ENCODE assay signal across 10 cellular contexts in genomic region chr22:44659140-44659539, GRCh38. TPM values are rescaled to one million over a fixed set of nuclear protein-coding genes. Genes with fewer than 3 reads are reported as not detected.
DNase-seq lines count a peak whose midpoint lies in the region; ATAC-seq and TF ChIP-seq lines count a peak whose summit lies in the region.
"Had no signal": no experiment of that assay in that cellular context is flagged by ENCODE, and none has a peak within 500 bp of the region (broad histone marks: within the 10 kb centered on the region; RNA-seq: fewer than 3 reads in every experiment).

No MANE protein-coding gene starts in this region.

- TF ChIP-seq CTCF in H9 (conservative IDR thresholded peaks at IDR 0.05): no peak
- TF ChIP-seq CTCF in choroid plexus epithelial cell (conservative IDR thresholded peaks at IDR 0.05; ENCODE audit: low read depth, low read length): no peak
- TF ChIP-seq CTCF in left lung (IDR thresholded peaks at IDR 0.05): no peak

- H2BK20ac ChIP-seq in H9 (ENCODE audit: low read depth, low read length, poor library complexity, severe bottlenecking): no peak overlapping the region

- H3K36me3 ChIP-seq in left lung (no peaks in the 10 kb centered on the region), stomach smooth muscle (ENCODE audit: control insufficient read depth in 2 of 2, insufficient read depth in 2 of 2, low read length in 2 of 2) (no peaks in the 10 kb centered on the region)

- no CpG with 5 or more reads among the region's 6 CpGs for WGBS in H9 (ENCODE audit: extremely low coverage, insufficient read length, low lambda C conversion rate)

- H3T11ph ChIP-seq in H9 (ENCODE audit: low read length): no peak overlapping the region

- no peaks in the 10 kb centered on the region for H3K23me2 ChIP-seq in H9 (ENCODE audit: insufficient read length, low read depth, low read length, poor library complexity, severe bottlenecking)

- no peak overlapping the region for H4K8ac ChIP-seq in H9 (replicated peaks; ENCODE audit: insufficient read length, low read depth, low read length)

- no peak overlapping the region for H4K5ac ChIP-seq in H9 (ENCODE audit: insufficient read length, low read depth, low read length)

- H2BK12ac ChIP-seq in H9 (ENCODE audit: insufficient read length, low read depth, low read length): no peak overlapping the region

- no peak overlapping the region for H4K91ac ChIP-seq in H9 (ENCODE audit: insufficient read length, low read depth, low read length)

- no peak overlapping the region for H2BK120ac ChIP-seq in H9 (ENCODE audit: low read depth, low read length, poor library complexity, severe bottlenecking)

- no peak overlapping the region for H3K9ac ChIP-seq in H9 (ENCODE audit: extremely low read depth, insufficient read length, low read length)
- H3K9ac ChIP-seq in stomach smooth muscle (ENCODE audit: low read length in 2 of 2): no peak overlapping the region

- DNase-seq in H9 (peak; percentile 27), choroid plexus epithelial cell (ENCODE audit: low read depth) (peak; percentile 25), left lung (peak in 1 of 2 donors; percentile 61)

- H3K18ac ChIP-seq in H9 (ENCODE audit: insufficient read length, low read depth, low read length): no peak overlapping the region

- H3K4me3 Mint-ChIP-seq in H9: no peak overlapping the region
- H3K4me3 Mint-ChIP-seq: stimulated activated effector memory CD8-positive, alpha-beta T cell treated with anti-CD3 and anti-CD28 coated beads, Interleukin-12 subunit alpha, Interleukin-12 subunit beta, amount 100 ng/mL, for 72 hours had no signal

- H2AFZ ChIP-seq in H9 (ENCODE audit: low read length): no peak overlapping the region

- no peaks in the 10 kb centered on the region; the same call in 1 of the 2 replicates for H3K4me1 ChIP-seq in H9 (ENCODE audit: insufficient read depth, low read length)
- peaks cover 3 to 18% of the 10 kb centered on the region in 2 donors for H3K4me1 ChIP-seq in left lung
- H3K4me1 ChIP-seq in stomach smooth muscle (ENCODE audit: control insufficient read depth, insufficient read depth, low read length): peaks cover 20% of the 10 kb centered on the region

- H3K4me3 ChIP-seq in choroid plexus epithelial cell (ENCODE audit: low read depth, low read length): no peak overlapping the region
- no peak overlapping the region for H3K4me3 ChIP-seq in left lung
- no peak overlapping the region for H3K4me3 ChIP-seq in stomach smooth muscle (ENCODE audit: low read length in 2 of 2)

- no peak overlapping the region for H3K56ac ChIP-seq in H9 (ENCODE audit: insufficient read length, low read depth, low read length)

- H3K36me3 Mint-ChIP-seq in H9 (ENCODE audit: insufficient read depth in 1 of 3, low read depth in 3 of 3): no peaks in the 10 kb centered on the region; a peak in 2 of 7 replicates
- H3K36me3 Mint-ChIP-seq: stimulated activated effector memory CD8-positive, alpha-beta T cell treated with anti-CD3 and anti-CD28 coated beads, Interleukin-12 subunit alpha, Interleukin-12 subunit beta, amount 100 ng/mL, for 72 hours had no signal

- H3K23ac ChIP-seq in H9 (ENCODE audit: insufficient read length, low read depth, low read length): no peak overlapping the region

- H3K27me3 Mint-ChIP-seq in H9 (ENCODE audit: low read depth): peaks cover 34% of the 10 kb centered on the region

- H3K79me2 ChIP-seq in H9 (ENCODE audit: insufficient read depth, low read length): no peaks in the 10 kb centered on the region

- H3K14ac ChIP-seq in H9 (ENCODE audit: insufficient read depth, low read length): no peak overlapping the region; the same call in 1 of the 2 replicates

- no peaks in the 10 kb centered on the region for H3K79me1 ChIP-seq in H9 (ENCODE audit: insufficient read depth, low read depth, low read length, poor library complexity, severe bottlenecking)

- no peak overlapping the region for H2AK5ac ChIP-seq in H9 (ENCODE audit: insufficient read length, low read length)

- H3K9me3 ChIP-seq in H9 (ENCODE audit: control insufficient read depth, low read depth, low read length): no peaks in the 10 kb centered on the region
- H3K9me3 ChIP-seq in left lung: peaks cover 0 to 1% of the 10 kb centered on the region in 2 donors
- no peaks in the 10 kb centered on the region for H3K9me3 ChIP-seq in stomach smooth muscle (ENCODE audit: control insufficient read depth in 2 of 2, low read length in 2 of 2)

- H3K27ac ChIP-seq in H9 (ENCODE audit: insufficient read length, low read depth, low read length) (no peak overlapping the region), left lung (no peak overlapping the region), stomach smooth muscle (ENCODE audit: low read length) (peak overlapping the region; percentile 24)
- H3K27ac ChIP-seq: RWPE1 had no signal

- no peak overlapping the region for H3K4me2 ChIP-seq in H9 (ENCODE audit: insufficient read depth, insufficient read length, low read length)

- H2BK15ac ChIP-seq in H9 (ENCODE audit: low read depth, low read length): no peak overlapping the region

- H3K4ac ChIP-seq in H9 (ENCODE audit: low read depth, low read length): no peak overlapping the region

- intact Hi-C loops in left lung (cut with DNase I): no loop called here

- H3K27ac Mint-ChIP-seq in H9: no peak overlapping the region
- H3K27ac Mint-ChIP-seq: stimulated activated effector memory CD8-positive, alpha-beta T cell treated with anti-CD3 and anti-CD28 coated beads, Interleukin-12 subunit alpha, Interleukin-12 subunit beta, amount 100 ng/mL, for 72 hours had no signal

- ATAC-seq in left lung (peak; percentile 19), HG03108 (IDR thresholded peaks at IDR 0.05; ENCODE audit: unreplicated experiment) (no peak), HG03196 (IDR thresholded peaks at IDR 0.05; ENCODE audit: unreplicated experiment) (no peak), HG03097 (IDR thresholded peaks at IDR 0.05; ENCODE audit: low FRiP score, unreplicated experiment) (no peak), HG02571 (IDR thresholded peaks at IDR 0.05; ENCODE audit: unreplicated experiment) (no peak)
- ATAC-seq: stimulated activated effector memory CD8-positive, alpha-beta T cell treated with anti-CD3 and anti-CD28 coated beads, Interleukin-12 subunit alpha, Interleukin-12 subunit beta, amount 100 ng/mL, for 72 hours had no signal

- H4K20me1 ChIP-seq in H9 (ENCODE audit: control insufficient read depth, insufficient read depth, insufficient read length): no peaks in the 10 kb centered on the region

- peaks cover 15 to 20% of the 10 kb centered on the region in 2 experiments for H3K4me1 Mint-ChIP-seq in H9

- H3K27me3 ChIP-seq in H9 (ENCODE audit: insufficient read depth, low read length): no peaks in the 10 kb centered on the region
- H3K27me3 ChIP-seq in left lung: peaks cover 0 to 27% of the 10 kb centered on the region in 2 donors
- peaks cover 0 to 2% of the 10 kb centered on the region in 2 donors for H3K27me3 ChIP-seq in stomach smooth muscle (ENCODE audit: control insufficient read depth in 1 of 2, insufficient read depth in 2 of 2, low read length in 2 of 2)

- H2BK5ac ChIP-seq in H9 (ENCODE audit: insufficient read length, low read length): no peak overlapping the region

- H3K9me3 Mint-ChIP-seq in H9: peaks cover 0 to 3% of the 10 kb centered on the region in 2 experiments; a peak in 2 of 5 replicates
- H3K9me3 Mint-ChIP-seq: stimulated activated effector memory CD8-positive, alpha-beta T cell treated with anti-CD3 and anti-CD28 coated beads, Interleukin-12 subunit alpha, Interleukin-12 subunit beta, amount 100 ng/mL, for 72 hours had no signal

RNA-seq across cellular contexts. Expression of gene PRR5, which starts 42.9 kb away (rescaled TPM):
- total RNA-seq in H9 (2021) (11.8 and 12.6 TPM in 2 replicates), left lung (10 to 100 TPM in 1 of 2 donors, 1 to 10 TPM in 1; 7.1 to 11.0 TPM)
